In the genomic region with DNA sequence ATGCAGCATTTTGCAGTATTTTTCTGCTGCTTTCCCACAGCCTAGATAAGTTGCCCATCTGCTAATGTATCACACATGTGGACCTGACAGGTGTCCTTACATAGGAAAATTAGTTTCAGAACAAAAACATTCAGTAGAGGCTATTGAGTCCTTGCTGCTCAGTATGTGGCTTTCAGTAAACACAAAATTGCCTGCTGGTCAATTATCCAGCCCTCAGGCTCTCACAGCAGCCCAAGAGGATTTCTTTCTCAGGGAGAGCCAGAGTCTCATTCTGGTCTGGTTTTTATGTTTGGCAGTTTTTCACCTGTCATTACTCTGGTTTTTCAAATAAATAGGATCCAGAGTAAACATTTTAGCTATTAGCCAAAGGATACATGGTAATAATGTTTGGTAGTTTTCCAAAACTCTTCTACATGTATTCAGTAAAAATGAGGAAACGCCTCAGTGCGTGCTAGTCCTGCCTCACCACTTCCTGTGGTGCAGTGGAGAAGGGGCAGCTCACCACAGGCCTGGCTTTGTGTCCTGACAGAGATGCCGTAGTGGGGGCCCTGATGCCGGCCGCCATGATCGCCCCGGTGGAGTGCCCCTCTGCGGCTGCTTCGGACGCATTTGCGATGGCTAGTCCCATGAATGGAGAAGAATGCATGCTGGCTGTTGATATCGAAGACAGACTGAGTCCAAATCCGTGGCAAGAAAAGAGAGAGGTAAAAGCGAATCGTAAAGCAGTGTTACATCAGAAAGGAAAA, we compare ENCODE assay signal across 8 cellular contexts.
DNase-seq lines count a peak whose midpoint lies in the region; ATAC-seq and FAIRE-seq lines count a peak whose summit lies in the region.
"Not testable (repeated sequence)": the region's sequence is repeated elsewhere in the genome, so short reads cannot be mapped to it uniquely, and the experiment has no call there.

No MANE protein-coding gene starts in this region.

- not testable (repeated sequence) for H3K27ac ChIP-seq in trophoblast cell (ENCODE audit: low read depth, low read length)

- H2BK12ac ChIP-seq in trophoblast cell (ENCODE audit: low read length), result not testable (repeated sequence)

- FAIRE-seq in urothelium cell line (lab: Jason Lieb, UNC), result not testable (repeated sequence)

- H3K36me3 Mint-ChIP-seq in T-cell, result not testable (repeated sequence)
- peaks cover 15% of the 10 kb centered on the region for H3K36me3 Mint-ChIP-seq in activated T-helper 2 cell treated with anti-CD3 and anti-CD28 coated beads, Interferon-gamma antibody, Interleukin-2, Interleukin-4, amounts not matched to agents 10 μg/mL and 5 μg/mL and 100 μg/mL, durations not matched to agents 14 hours and 24 hours and 36 hours (ENCODE audit: low read depth)

- WGBS in trophoblast cell (ENCODE audit: extremely low coverage, insufficient coverage, insufficient read length), result no CpG with 5 or more reads among the region's 15 CpGs

- H3K18ac ChIP-seq in trophoblast cell (ENCODE audit: low read length), result not testable (repeated sequence)

- ATAC-seq in GM18511 (IDR thresholded peaks at IDR 0.05; ENCODE audit: unreplicated experiment) (peak; percentile 97), HG03342 (IDR thresholded peaks at IDR 0.05; ENCODE audit: unreplicated experiment) (peak; percentile 80), T-cell (replicated peaks in 1 of 4) (peak; percentile 56 to 91 (median 64)), esophagus mucosa (peak; percentile 41)

- H4K8ac ChIP-seq in trophoblast cell (ENCODE audit: low read depth, low read length), result not testable (repeated sequence)

- intact Hi-C loops in activated T-helper 2 cell treated with anti-CD3 and anti-CD28 coated beads, Interferon-gamma antibody, Interleukin-2, Interleukin-4, amounts not matched to agents 10 μg/mL and 5 μg/mL and 100 μg/mL, durations not matched to agents 14 hours and 24 hours and 36 hours (cut with micrococcal nuclease), result not testable (repeated sequence)

- H3K4me1 ChIP-seq in trophoblast cell (ENCODE audit: control insufficient read depth in 1 of 2, insufficient read depth in 2 of 2, low read length in 2 of 2), result not testable (repeated sequence)

- H3K14ac ChIP-seq in trophoblast cell (ENCODE audit: low read length), result not testable (repeated sequence)

- H3K4me3 Mint-ChIP-seq in T-cell, result peak overlapping the region; percentile 84 to 94 (median 93)
- peak overlapping the region; percentile 99 for H3K4me3 Mint-ChIP-seq in activated T-helper 2 cell treated with anti-CD3 and anti-CD28 coated beads, Interferon-gamma antibody, Interleukin-2, Interleukin-4, amounts not matched to agents 10 μg/mL and 5 μg/mL and 100 μg/mL, durations not matched to agents 14 hours and 24 hours and 36 hours (ENCODE audit: low read depth)

- not testable (repeated sequence) for H3K36me3 ChIP-seq in trophoblast cell (ENCODE audit: control insufficient read depth in 1 of 2, insufficient read depth in 2 of 2, low read length in 2 of 2)

- not testable (repeated sequence) for H3K4ac ChIP-seq in trophoblast cell (ENCODE audit: low read depth, low read length)

- not testable (repeated sequence) for H3K27me3 Mint-ChIP-seq in T-cell; activated T-helper 2 cell treated with anti-CD3 and anti-CD28 coated beads, Interferon-gamma antibody, Interleukin-2, Interleukin-4, amounts not matched to agents 10 μg/mL and 5 μg/mL and 100 μg/mL, durations not matched to agents 14 hours and 24 hours and 36 hours (ENCODE audit: low read depth)

- peak overlapping the region; percentile 93 to 97 for H3K27ac Mint-ChIP-seq in T-cell
- H3K27ac Mint-ChIP-seq in activated T-helper 2 cell treated with anti-CD3 and anti-CD28 coated beads, Interferon-gamma antibody, Interleukin-2, Interleukin-4, amounts not matched to agents 10 μg/mL and 5 μg/mL and 100 μg/mL, durations not matched to agents 14 hours and 24 hours and 36 hours, result peak overlapping the region; percentile 100

- not testable (repeated sequence) for H3K9me3 Mint-ChIP-seq in T-cell; activated T-helper 2 cell treated with anti-CD3 and anti-CD28 coated beads, Interferon-gamma antibody, Interleukin-2, Interleukin-4, amounts not matched to agents 10 μg/mL and 5 μg/mL and 100 μg/mL, durations not matched to agents 14 hours and 24 hours and 36 hours

- CTCF ChIA-PET in T-cell (lab: Charles Lee), result not testable (repeated sequence)

- peaks cover 5 to 41% (median 19%) of the 10 kb centered on the region in 3 donors for H3K4me1 Mint-ChIP-seq in T-cell
- peaks cover 17% of the 10 kb centered on the region for H3K4me1 Mint-ChIP-seq in activated T-helper 2 cell treated with anti-CD3 and anti-CD28 coated beads, Interferon-gamma antibody, Interleukin-2, Interleukin-4, amounts not matched to agents 10 μg/mL and 5 μg/mL and 100 μg/mL, durations not matched to agents 14 hours and 24 hours and 36 hours (ENCODE audit: low read depth)

- H4K91ac ChIP-seq in trophoblast cell (ENCODE audit: low read depth, low read length), result not testable (repeated sequence)

- H3K9ac ChIP-seq in trophoblast cell (ENCODE audit: low read length), result not testable (repeated sequence)

- H3K23ac ChIP-seq in trophoblast cell (ENCODE audit: low read length), result not testable (repeated sequence)

- POLR2A ChIA-PET in T-cell (lab: Charles Lee), result interaction anchor here in 1 of 2 donors (0.7 kb wide), 1 partner anchor 480 kb away, joined by 5 read pairs; no protein-coding TSS in a partner anchor

- H3K79me2 ChIP-seq in trophoblast cell (ENCODE audit: control insufficient read depth, insufficient read depth, low read length, poor library complexity), result not testable (repeated sequence)

- not testable (repeated sequence) for H3K79me1 ChIP-seq in trophoblast cell (ENCODE audit: low read length)

- not testable (repeated sequence) for H3K4me3 ChIP-seq in trophoblast cell (ENCODE audit: low read depth, low read length)

- DNase-seq in NCI-H2081 treated with DMSO at 0.1 percent for 48 hours (lab: John Stamatoyannopoulos, UW) (peak; percentile 83), T-cell (peak in 19 of 34 experiments; percentile 9 to 61 (median 35)), trophoblast cell (peak; percentile 30 to 37), urothelium cell line (ENCODE audit: low spot score) (peak; percentile 74)
- peak; percentile 65 for DNase-seq in activated T-helper 2 cell treated with anti-CD3 and anti-CD28 coated beads, Interferon-gamma antibody, Interleukin-2, Interleukin-4, amounts not matched to agents 10 μg/mL and 5 μg/mL and 100 μg/mL, durations not matched to agents 14 hours and 24 hours and 36 hours (ENCODE audit: low spot score)

- H3K27me3 ChIP-seq in trophoblast cell (ENCODE audit: insufficient read depth, low read length), result not testable (repeated sequence)

- not testable (repeated sequence) for H4K12ac ChIP-seq in trophoblast cell (ENCODE audit: low read depth, low read length)

- not testable (repeated sequence) for H2BK120ac ChIP-seq in trophoblast cell (ENCODE audit: insufficient read depth, low read length, poor library complexity)

- H3K4me2 ChIP-seq in trophoblast cell (ENCODE audit: low read length), result not testable (repeated sequence)

- not testable (repeated sequence) for H2AK5ac ChIP-seq in trophoblast cell (ENCODE audit: low read length)

- H2AFZ ChIP-seq in trophoblast cell (ENCODE audit: insufficient read depth, low read length, poor library complexity), result not testable (repeated sequence)

- not testable (repeated sequence) for H2BK5ac ChIP-seq in trophoblast cell (ENCODE audit: low read depth, low read length, poor library complexity)

- H3K9me3 ChIP-seq in trophoblast cell (ENCODE audit: insufficient read depth, low read depth, low read length), result not testable (repeated sequence)

Comparison
In these comparisons a context has a peak if more than half of its experiments do, and no peak if none do; other contexts are left out.
1. ATAC-seq: peak in every context shown above with its lines; median percentile 97 in GM18511; 80 in HG03342; 64 in T-cell; 41 in esophagus mucosa.